ENCODE assay signal across 23 cellular contexts in genomic region chr3:115381573-115381912, GRCh38.
A peak's percentile ranks its signal among the peaks of the same experiment; 100 is the strongest.
DNase-seq lines count a peak whose midpoint lies in the region; ATAC-seq, FAIRE-seq and TF ChIP-seq lines count a peak whose summit lies in the region.
"Had no signal": no experiment of that assay in that cellular context is flagged by ENCODE, and none has a peak within 500 bp of the region (broad histone marks: within the 10 kb centered on the region; RNA-seq: fewer than 3 reads in every experiment).

No MANE protein-coding gene starts in this region.

- no peaks in the 10 kb centered on the region for H3K27me3 ChIP-seq in SK-N-SH (ENCODE audit: insufficient read depth)
- no peaks in the 10 kb centered on the region for H3K27me3 ChIP-seq in right atrium auricular region
- H3K27me3 ChIP-seq: adrenal gland; BLaER1 treated with 17β-estradiol and CSF1 and Interleukin-3, amounts not matched to agents 10 nM and 100 nM; Peyer's patch; upper lobe of left lung had no signal

- H3K4me1 Mint-ChIP-seq in chondrocyte (ENCODE audit: low read depth), result peaks cover 34% of the 10 kb centered on the region
- H3K4me1 Mint-ChIP-seq: activated CD4-positive, alpha-beta memory T cell treated with anti-CD3 and anti-CD28 coated beads, Interleukin-2, amount 10 ng/mL, durations not matched to agents 7 days and 5 days; nephron; stimulated activated naive CD8-positive, alpha-beta T cell treated with anti-CD3 and anti-CD28 coated beads, Interleukin-15, amount 100 ng/mL, for 72 hours had no signal

- H3K4me3 ChIP-seq in SK-N-SH (ENCODE audit: low read depth in 2 of 2, low read length in 1 of 2) (no peak overlapping the region), right atrium auricular region (no peak overlapping the region), kidney (ENCODE audit: low read length in 2 of 2) (no peak overlapping the region)
- H3K4me3 ChIP-seq: adrenal gland; BLaER1 treated with 17β-estradiol and CSF1 and Interleukin-3, amounts not matched to agents 10 nM and 100 nM; Peyer's patch; upper lobe of left lung had no signal

- H3K9ac ChIP-seq in SK-N-SH, result no peak overlapping the region
- H3K9ac ChIP-seq in kidney (ENCODE audit: low read length in 2 of 2), result no peak overlapping the region
- H3K9ac ChIP-seq: BLaER1 treated with 17β-estradiol and CSF1 and Interleukin-3, amounts not matched to agents 10 nM and 100 nM had no signal

- H3K9me2 ChIP-seq in SK-N-SH, result no peaks in the 10 kb centered on the region

- H3K9me3 Mint-ChIP-seq in chondrocyte (ENCODE audit: low read depth), result peaks cover 2% of the 10 kb centered on the region
- H3K9me3 Mint-ChIP-seq: activated CD4-positive, alpha-beta memory T cell treated with anti-CD3 and anti-CD28 coated beads, Interleukin-2, amount 10 ng/mL, durations not matched to agents 7 days and 5 days; effector memory CD8-positive, alpha-beta T cell; nephron; stimulated activated naive CD8-positive, alpha-beta T cell treated with anti-CD3 and anti-CD28 coated beads, Interleukin-15, amount 100 ng/mL, for 72 hours had no signal

- WGBS in SK-N-SH (ENCODE audit: low lambda C conversion rate), result 40% methylated on average over 5 of the region's 5 CpGs

- H3K27ac Mint-ChIP-seq in chondrocyte (ENCODE audit: unreplicated experiment), result peak overlapping the region; percentile 50
- H3K27ac Mint-ChIP-seq: activated CD4-positive, alpha-beta memory T cell treated with anti-CD3 and anti-CD28 coated beads, Interleukin-2, amount 10 ng/mL, durations not matched to agents 7 days and 5 days; effector memory CD8-positive, alpha-beta T cell; nephron; stimulated activated naive CD8-positive, alpha-beta T cell treated with anti-CD3 and anti-CD28 coated beads, Interleukin-15, amount 100 ng/mL, for 72 hours; WTC11 had no signal

- no peak for ATAC-seq in SK-N-SH treated with all-trans-retinoic acid at 6 μM for 48 hours
- ATAC-seq in HG03097 (IDR thresholded peaks at IDR 0.05; ENCODE audit: low FRiP score, unreplicated experiment), result no peak
- ATAC-seq: effector memory CD8-positive, alpha-beta T cell; stimulated activated naive CD8-positive, alpha-beta T cell treated with anti-CD3 and anti-CD28 coated beads, Interleukin-15, amount 100 ng/mL, for 72 hours; WTC11 had no signal

- H3K4me1 ChIP-seq in SK-N-SH (ENCODE audit: control insufficient read depth in 1 of 2, insufficient read depth in 2 of 2, low read depth in 1 of 2, low read length in 1 of 2) (peaks cover 0 to 12% of the 10 kb centered on the region in 2 experiments; a peak in 2 of 4 replicates), right atrium auricular region (peaks cover 0 to 7% of the 10 kb centered on the region in 2 donors), kidney (ENCODE audit: control insufficient read depth in 1 of 2, insufficient read depth in 1 of 2, low read depth in 1 of 2, low read length in 2 of 2) (no peaks in the 10 kb centered on the region)
- H3K4me1 ChIP-seq: adrenal gland; BLaER1 treated with 17β-estradiol and CSF1 and Interleukin-3, amounts not matched to agents 10 nM and 100 nM; Peyer's patch; upper lobe of left lung had no signal

- no peaks in the 10 kb centered on the region for H3K79me2 ChIP-seq in SK-N-SH (ENCODE audit: insufficient read depth)

- peaks cover 8% of the 10 kb centered on the region for H3F3A ChIP-seq in SK-N-SH (replicated peaks; ENCODE audit: insufficient read depth)

- H3K27ac ChIP-seq in SK-N-SH (ENCODE audit: low read depth in 2 of 2, low read length in 1 of 2), result peak overlapping the region in 1 of 2 experiments; percentile 55; a peak in 2 of 4 replicates
- peak overlapping the region; percentile 35 to 81 for H3K27ac ChIP-seq in right atrium auricular region
- no peak overlapping the region for H3K27ac ChIP-seq in kidney (ENCODE audit: low read depth in 2 of 2, low read length in 2 of 2)
- H3K27ac ChIP-seq: adrenal gland; BLaER1 treated with 17β-estradiol and CSF1 and Interleukin-3, amounts not matched to agents 10 nM and 100 nM; Peyer's patch; upper lobe of left lung had no signal

- no peak for DNase-seq in SK-N-SH
- no peak for DNase-seq in chondrocyte (ENCODE audit: low spot score)
- peak; percentile 60 for DNase-seq in right atrium auricular region (ENCODE audit: low spot score)
- DNase-seq in NOMO-1 (lab: John Stamatoyannopoulos, UW; ENCODE audit: unreplicated experiment in 2 of 2), result no peak
- no peak for DNase-seq in kidney
- no peak for DNase-seq in AG08396 (ENCODE audit: low spot score)
- DNase-seq: activated CD4-positive, alpha-beta memory T cell treated with anti-CD3 and anti-CD28 coated beads, Interleukin-2, amount 10 ng/mL, durations not matched to agents 7 days and 5 days; activated gamma-delta T cell treated with Interleukin-2 at 50 U/mL for 16 hours; activated T-cell treated with anti-CD3 and anti-CD28 coated beads for 4 hours; Calu3; effector memory CD8-positive, alpha-beta T cell; IMR-90; Peyer's patch; stimulated activated CD4-positive, alpha-beta T cell treated with anti-CD3 and anti-CD28 coated beads, Interleukin-4, amount 100 ng/mL, for 4 hours; stimulated activated naive CD8-positive, alpha-beta T cell treated with anti-CD3 and anti-CD28 coated beads, Interleukin-15, amount 100 ng/mL, for 72 hours; upper lobe of left lung had no signal

- no peak overlapping the region for H3K4me2 ChIP-seq in SK-N-SH
- H3K4me2 ChIP-seq: BLaER1 treated with 17β-estradiol and CSF1 and Interleukin-3, amounts not matched to agents 10 nM and 100 nM had no signal

- CTCF ChIA-PET in SK-N-SH (lab: Yijun Ruan, JAX), result interaction anchor here (0.8 to 1.0 kb wide), 2 partner anchors 15 to 404 kb away, joined by 3 read pairs; no protein-coding TSS in a partner anchor

- no peak for TF ChIP-seq RAD21 in SK-N-SH (IDR thresholded peaks at IDR 0.05; ENCODE audit: low read length)

- TF ChIP-seq EP300 in SK-N-SH (IDR thresholded peaks at IDR 0.05; ENCODE audit: borderline replicate concordance in 1 of 2, low read depth in 1 of 2, low read length in 1 of 2), result no peak

- H3K36me3 ChIP-seq in SK-N-SH (replicated peaks in 1 of 2; ENCODE audit: control insufficient read depth in 1 of 2, insufficient read depth in 2 of 2, low read length in 1 of 2) (no peaks in the 10 kb centered on the region), right atrium auricular region (no peaks in the 10 kb centered on the region), kidney (ENCODE audit: control insufficient read depth in 1 of 2, insufficient read depth in 2 of 2, low read length in 2 of 2) (no peaks in the 10 kb centered on the region)
- H3K36me3 ChIP-seq: adrenal gland; BLaER1 treated with 17β-estradiol and CSF1 and Interleukin-3, amounts not matched to agents 10 nM and 100 nM; Peyer's patch; upper lobe of left lung had no signal

- H3K36me3 Mint-ChIP-seq in chondrocyte (ENCODE audit: low read depth), result no peaks in the 10 kb centered on the region

- H3K9me3 ChIP-seq in SK-N-SH (no peaks in the 10 kb centered on the region), right atrium auricular region (no peaks in the 10 kb centered on the region), kidney (ENCODE audit: control insufficient read depth in 1 of 2, low read length in 2 of 2) (no peaks in the 10 kb centered on the region)
- H3K9me3 ChIP-seq: adrenal gland, Peyer's patch, upper lobe of left lung had no signal

- FAIRE-seq in kidney (lab: Jason Lieb, UNC), result no peak
- FAIRE-seq: A204.1 had no signal

- H3K27me3 Mint-ChIP-seq in chondrocyte (ENCODE audit: low read depth), result no peaks in the 10 kb centered on the region
- H3K27me3 Mint-ChIP-seq: activated CD4-positive, alpha-beta memory T cell treated with anti-CD3 and anti-CD28 coated beads, Interleukin-2, amount 10 ng/mL, durations not matched to agents 7 days and 5 days; stimulated activated naive CD8-positive, alpha-beta T cell treated with anti-CD3 and anti-CD28 coated beads, Interleukin-15, amount 100 ng/mL, for 72 hours had no signal

- TF ChIP-seq CTCF in SK-N-SH (IDR thresholded peaks at IDR 0.05) (no peak), chondrocyte (IDR thresholded peaks at IDR 0.05) (no peak), right atrium auricular region (IDR thresholded peaks at IDR 0.05) (no peak), kidney (IDR thresholded peaks at IDR 0.05; ENCODE audit: borderline replicate concordance, extremely low read depth, insufficient read depth) (no peak)

- peak overlapping the region; percentile 72; the same call in 1 of the 2 replicates for H2AFZ ChIP-seq in SK-N-SH (ENCODE audit: low read depth)

- no peaks in the 10 kb centered on the region for H4K20me1 ChIP-seq in SK-N-SH (ENCODE audit: insufficient read depth)
- H4K20me1 ChIP-seq: BLaER1 treated with 17β-estradiol and CSF1 and Interleukin-3, amounts not matched to agents 10 nM and 100 nM had no signal

- POLR2A ChIA-PET in SK-N-SH (lab: Yijun Ruan, JAX), result no interaction called here

- H3K4me3 Mint-ChIP-seq in chondrocyte (ENCODE audit: unreplicated experiment), result no peak overlapping the region
- H3K4me3 Mint-ChIP-seq: activated CD4-positive, alpha-beta memory T cell treated with anti-CD3 and anti-CD28 coated beads, Interleukin-2, amount 10 ng/mL, durations not matched to agents 7 days and 5 days; effector memory CD8-positive, alpha-beta T cell; nephron; stimulated activated naive CD8-positive, alpha-beta T cell treated with anti-CD3 and anti-CD28 coated beads, Interleukin-15, amount 100 ng/mL, for 72 hours; WTC11 had no signal

- intact Hi-C loops in kidney (cut with DNase I), result no loop called here

TF ChIP-seq in SK-N-SH, 30 proteins besides CTCF, POLR2A, EP300 and RAD21:
- TF ChIP-seq YY1 (IDR thresholded peaks at IDR 0.05; ENCODE audit: low read depth) (no peak), GATA2 (CRISPR knock-in tag; IDR thresholded peaks at IDR 0.05) (peak; percentile 33; the same call in 1 of the 2 replicates)
TF ChIP-seq in SK-N-SH: peak in this region for 1.

Comparison
In these comparisons a context has a peak if more than half of its experiments do, and no peak if none do; other contexts are left out.
1. H3K27ac ChIP-seq: peak in right atrium auricular region (2 of 2); none in kidney (0 of 2).